Comparison of ENCODE assay signal across 23 cellular contexts in the genomic region with DNA sequence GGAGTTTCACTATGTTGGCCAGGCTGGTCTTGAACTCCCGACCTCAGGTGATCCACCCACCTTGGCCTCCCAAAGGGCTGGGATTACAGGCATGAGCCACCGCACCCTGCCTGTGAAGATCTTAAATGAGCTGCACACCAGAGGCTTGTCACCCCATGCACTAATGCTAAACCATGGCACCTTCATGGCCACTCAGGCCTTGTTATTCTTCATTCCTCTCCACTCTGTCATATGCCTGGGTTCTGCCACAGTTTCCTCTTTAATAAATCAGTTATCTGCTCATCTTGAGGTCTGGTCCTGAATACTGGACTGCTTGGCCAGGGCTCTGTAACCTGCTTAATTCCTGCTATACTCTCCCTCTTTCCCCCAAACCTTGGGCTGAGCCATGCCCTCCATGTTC.
"Had no signal": no experiment of that assay in that cellular context is flagged by ENCODE, and none has a peak within 500 bp of the region (broad histone marks: within the 10 kb centered on the region; RNA-seq: fewer than 3 reads in every experiment).

No MANE protein-coding gene starts in this region.

- H3K27me3 Mint-ChIP-seq: effector memory CD8-positive, alpha-beta T cell; naive thymus-derived CD8-positive, alpha-beta T cell had no signal

- ATAC-seq: effector memory CD8-positive, alpha-beta T cell; left ventricle myocardium superior; naive thymus-derived CD8-positive, alpha-beta T cell; psoas muscle; right cardiac atrium; stimulated activated effector memory CD8-positive, alpha-beta T cell treated with anti-CD3 and anti-CD28 coated beads, Interleukin-12 subunit alpha, Interleukin-12 subunit beta, amount 100 ng/mL, for 72 hours had no signal

- H3K9me3 Mint-ChIP-seq: effector memory CD8-positive, alpha-beta T cell; immature natural killer cell; naive thymus-derived CD8-positive, alpha-beta T cell; stimulated activated effector memory CD8-positive, alpha-beta T cell treated with anti-CD3 and anti-CD28 coated beads, Interleukin-12 subunit alpha, Interleukin-12 subunit beta, amount 100 ng/mL, for 72 hours had no signal

- H3K27ac Mint-ChIP-seq: immature natural killer cell, nephron progenitor cell had no signal

- H3K36me3 Mint-ChIP-seq: immature natural killer cell; naive thymus-derived CD8-positive, alpha-beta T cell; stimulated activated effector memory CD8-positive, alpha-beta T cell treated with anti-CD3 and anti-CD28 coated beads, Interleukin-12 subunit alpha, Interleukin-12 subunit beta, amount 100 ng/mL, for 72 hours had no signal

- H3K9me3 ChIP-seq: lower lobe of right lung, ovary, psoas muscle, sigmoid colon, stomach, tibial artery, upper lobe of left lung had no signal

- H3K27ac ChIP-seq: lower lobe of right lung, ovary, psoas muscle, sigmoid colon, stomach, tibial artery, upper lobe of left lung had no signal

- H3K4me1 Mint-ChIP-seq: nephron progenitor cell; stimulated activated effector memory CD8-positive, alpha-beta T cell treated with anti-CD3 and anti-CD28 coated beads, Interleukin-12 subunit alpha, Interleukin-12 subunit beta, amount 100 ng/mL, for 72 hours had no signal

- DNase-seq: cortex of kidney; effector memory CD8-positive, alpha-beta T cell; hypothalamus; immature natural killer cell; islet precursor cell; kidney glomerular epithelial cell; left ventricle myocardium superior; lower lobe of right lung; naive thymus-derived CD8-positive, alpha-beta T cell; nephron progenitor cell; nucleus accumbens; ovary; posterior cingulate gyrus; psoas muscle; right cardiac atrium; sigmoid colon; stimulated activated CD4-positive, alpha-beta T cell treated with anti-CD3 and anti-CD28 coated beads, Interleukin-2, amount 100 ng/mL, for 24 hours; stimulated activated CD4-positive, alpha-beta T cell treated with anti-CD3 and anti-CD28 coated beads, Interleukin-4, amount 100 ng/mL, for 24 hours; stimulated activated naive CD4-positive, alpha-beta T cell treated with Interleukin-2 at 50 U/mL for 16 hours; stomach; tibial artery; upper lobe of left lung had no signal

- H3K4me3 ChIP-seq: lower lobe of right lung, ovary, psoas muscle, sigmoid colon, stomach, tibial artery, upper lobe of left lung had no signal

- H3K4me1 ChIP-seq: psoas muscle had no signal

- H3K27me3 ChIP-seq: ovary, sigmoid colon, stomach, tibial artery, upper lobe of left lung had no signal

- H3K4me3 Mint-ChIP-seq: effector memory CD8-positive, alpha-beta T cell; immature natural killer cell; naive thymus-derived CD8-positive, alpha-beta T cell; nephron progenitor cell; stimulated activated effector memory CD8-positive, alpha-beta T cell treated with anti-CD3 and anti-CD28 coated beads, Interleukin-12 subunit alpha, Interleukin-12 subunit beta, amount 100 ng/mL, for 72 hours had no signal

- H3K36me3 ChIP-seq: lower lobe of right lung, ovary, sigmoid colon, stomach, tibial artery, upper lobe of left lung had no signal
